In the genomic region with DNA sequence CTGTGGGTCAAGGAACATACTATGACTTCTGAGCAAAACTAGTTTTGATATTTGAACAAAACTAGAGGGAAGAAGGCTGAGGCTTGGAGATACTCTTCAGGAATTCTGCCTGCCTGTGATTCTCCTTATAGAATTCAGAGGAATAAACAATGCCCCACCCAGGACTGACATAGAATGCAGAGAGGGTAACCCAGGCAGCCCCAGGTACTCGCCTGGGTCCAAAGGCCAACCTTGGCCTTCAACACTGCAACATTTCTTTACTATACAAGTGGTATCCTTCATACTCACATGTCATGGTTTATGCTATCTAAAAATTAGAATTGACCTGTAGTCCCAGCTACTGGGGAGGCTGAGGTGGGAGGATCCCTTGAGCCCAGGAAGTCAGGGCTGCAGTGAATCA, we compare ENCODE assay signal across 2 cellular contexts.
TF ChIP-seq lines count a peak whose summit lies in the region.

No MANE protein-coding gene starts in this region.

TF ChIP-seq in IMR-90, 13 proteins besides CTCF, POLR2A, EP300 and RAD21:
- TF ChIP-seq MXI1 (IDR thresholded peaks at IDR 0.05; ENCODE audit: borderline replicate concordance, low read depth, low read length) (no peak), RFX5 (IDR thresholded peaks at IDR 0.05; ENCODE audit: low read depth, low read length) (no peak), FOS (IDR thresholded peaks at IDR 0.05; ENCODE audit: low read depth, low read length) (no peak), SMC3 (IDR thresholded peaks at IDR 0.05; ENCODE audit: low read depth, low read length) (no peak)
TF ChIP-seq in IMR-90: peak in this region for 0.

TF ChIP-seq in H1, 55 proteins besides CTCF, POLR2A, EP300 and RAD21:
- TF ChIP-seq RFX5 (IDR thresholded peaks at IDR 0.05; ENCODE audit: borderline replicate concordance, low read depth, low read length) (no peak), RNF2 (IDR thresholded peaks at IDR 0.05; ENCODE audit: borderline replicate concordance, low read depth, low read length, missing control alignments, poor library complexity, severe bottlenecking) (no peak), SP2 (IDR thresholded peaks at IDR 0.05; ENCODE audit: low read length) (no peak), EZH2 (IDR thresholded peaks at IDR 0.05; ENCODE audit: low read depth, low read length, severe bottlenecking) (no peak), SP4 (IDR thresholded peaks at IDR 0.05; ENCODE audit: low read length) (no peak), BCL11A (IDR thresholded peaks at IDR 0.05; ENCODE audit: low read depth in 2 of 2, low read length in 2 of 2) (no peak), SIX5 (IDR thresholded peaks at IDR 0.05; ENCODE audit: low read depth, low read length) (no peak), BACH1 (IDR thresholded peaks at IDR 0.05; ENCODE audit: low read length) (no peak), TAF1 (IDR thresholded peaks at IDR 0.05; ENCODE audit: low read depth, low read length) (no peak)
- TF ChIP-seq, protein P1, sequence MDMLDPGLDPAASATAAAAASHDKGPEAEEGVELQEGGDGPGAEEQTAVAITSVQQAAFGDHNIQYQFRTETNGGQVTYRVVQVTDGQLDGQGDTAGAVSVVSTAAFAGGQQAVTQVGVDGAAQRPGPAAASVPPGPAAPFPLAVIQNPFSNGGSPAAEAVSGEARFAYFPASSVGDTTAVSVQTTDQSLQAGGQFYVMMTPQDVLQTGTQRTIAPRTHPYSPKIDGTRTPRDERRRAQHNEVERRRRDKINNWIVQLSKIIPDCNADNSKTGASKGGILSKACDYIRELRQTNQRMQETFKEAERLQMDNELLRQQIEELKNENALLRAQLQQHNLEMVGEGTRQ (IDR thresholded peaks at IDR 0.05; ENCODE audit: low read length) = no peak
